Comparison of ENCODE assay signal across 19 cellular contexts in the genomic region with DNA sequence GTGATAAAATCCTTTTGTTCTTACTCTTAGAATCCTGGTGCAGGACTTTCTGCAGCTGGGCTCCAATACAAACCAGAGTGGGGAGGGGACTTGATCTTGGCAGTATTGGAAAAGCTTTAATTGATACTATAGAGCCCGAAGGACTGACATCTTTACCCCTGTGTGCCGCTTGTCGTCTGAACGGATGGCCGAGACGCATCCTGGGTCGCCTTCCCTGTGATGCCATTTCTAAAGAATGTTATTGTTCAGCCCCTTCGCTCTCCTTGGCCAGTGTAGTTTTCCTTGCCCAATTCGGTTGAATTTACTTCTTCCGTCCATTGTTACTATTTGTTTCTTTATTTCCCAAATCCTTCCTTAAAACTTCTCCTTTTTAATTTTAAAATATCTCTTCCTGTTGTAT.
A peak's percentile ranks its signal among the peaks of the same experiment; 100 is the strongest.
DNase-seq lines count a peak whose midpoint lies in the region; ATAC-seq, FAIRE-seq and TF ChIP-seq lines count a peak whose summit lies in the region.
"Had no signal": no experiment of that assay in that cellular context is flagged by ENCODE, and none has a peak within 500 bp of the region (broad histone marks: within the 10 kb centered on the region; RNA-seq: fewer than 3 reads in every experiment).

No MANE protein-coding gene starts in this region.

- H3K23ac ChIP-seq in H1 (ENCODE audit: insufficient read length) (no peak overlapping the region), mesendoderm (ENCODE audit: low read length) (no peak overlapping the region)

- H3K4me2 ChIP-seq in H1 (ENCODE audit: insufficient read depth in 1 of 2, low read depth in 2 of 2, low read length in 2 of 2) (peak overlapping the region in 1 of 2 experiments; percentile 23; a peak in 1 of 4 replicates), mesendoderm (ENCODE audit: low read length) (no peak overlapping the region)
- H3K4me2 ChIP-seq: hepatocyte had no signal

- no peak for TF ChIP-seq EP300 in H1 (IDR thresholded peaks at IDR 0.05; ENCODE audit: borderline replicate concordance in 1 of 2, low read depth in 2 of 2, low read length in 2 of 2)
- no peak for TF ChIP-seq EP300 in upper lobe of left lung (IDR thresholded peaks at IDR 0.05)

- H3K36me3 ChIP-seq in heart right ventricle (no peaks in the 10 kb centered on the region), H1 (ENCODE audit: control insufficient read depth in 2 of 4, insufficient read depth in 4 of 4, low read length in 3 of 4) (no peaks in the 10 kb centered on the region), mesendoderm (ENCODE audit: control insufficient read depth, insufficient read depth, low read length) (no peaks in the 10 kb centered on the region), upper lobe of left lung (no peaks in the 10 kb centered on the region)

- H2BK5ac ChIP-seq in H1 (ENCODE audit: low read depth, low read length) (no peak overlapping the region), mesendoderm (ENCODE audit: low read length) (no peak overlapping the region)

- no peak for ATAC-seq in heart right ventricle
- no peak for ATAC-seq in Right ventricle myocardium superior (ENCODE audit: poor library complexity)
- ATAC-seq in upper lobe of left lung (ENCODE audit: low FRiP score in 2 of 2), result no peak
- no peak for ATAC-seq in HG03097 (IDR thresholded peaks at IDR 0.05; ENCODE audit: low FRiP score, unreplicated experiment)
- ATAC-seq: stimulated activated naive B cell treated with anti-CD40 and anti-IgM and Interleukin-4, amounts not matched to agents 10 μg/mL and 1 μg/mL and 100 μg/mL, for 72 hours had no signal

- intact Hi-C loops in heart right ventricle (cut with DNase I), result loop anchor here in 1 of 10 donors (5.0 kb wide), 1 partner anchor 36 kb away; no protein-coding TSS in a partner anchor
- intact Hi-C loops in Right ventricle myocardium superior (cut with DNase I), result loop anchor here (2.0 kb wide), 1 partner anchor 31 kb away; no protein-coding TSS in a partner anchor

- POLR2A ChIA-PET in H1 (lab: Charles Lee; ENCODE audit: partially characterized antibody), result interaction anchor here (1.1 kb wide), 1 partner anchor 36 kb away, joined by 4 read pairs; no protein-coding TSS in a partner anchor

- no peak overlapping the region for H3K4ac ChIP-seq in H1 (replicated peaks; ENCODE audit: insufficient read length, low read depth, low read length)
- no peak overlapping the region for H3K4ac ChIP-seq in mesendoderm (ENCODE audit: low read depth, low read length)

- H3K23me2 ChIP-seq in H1 (ENCODE audit: low read depth, low read length), result no peaks in the 10 kb centered on the region

- CTCF ChIA-PET in H1 (lab: Charles Lee; ENCODE audit: partially characterized antibody), result no interaction called here

- H4K20me1 ChIP-seq in H1 (replicated peaks in 1 of 2; ENCODE audit: control insufficient read depth in 1 of 2, insufficient read depth in 2 of 2, low read length in 2 of 2), result peaks cover 0 to 1% of the 10 kb centered on the region in 2 experiments

- H3K9me3 ChIP-seq in heart right ventricle, result no peaks in the 10 kb centered on the region
- H3K9me3 ChIP-seq in H1 (ENCODE audit: insufficient read depth in 2 of 2, low read depth in 1 of 2, low read length in 1 of 2), result no peaks in the 10 kb centered on the region
- no peaks in the 10 kb centered on the region for H3K9me3 ChIP-seq in upper lobe of left lung
- H3K9me3 ChIP-seq: body of pancreas had no signal

- H2BK20ac ChIP-seq in H1 (ENCODE audit: low read length), result no peak overlapping the region

- no peak for FAIRE-seq in H1 (lab: Jason Lieb, UNC)
- no peak for FAIRE-seq in H54 (lab: Jason Lieb, UNC)
- FAIRE-seq: TTC549 had no signal

- 40 to 56% methylated on average over 10 of the region's 10 CpGs for WGBS in heart right ventricle, 2 donors
- 43% methylated on average over 10 of the region's 10 CpGs; no CpG with 5 or more reads in 1 of the 2 experiments for WGBS in H1 (ENCODE audit: extremely low coverage in 1 of 2, insufficient coverage in 1 of 2, insufficient read length in 1 of 2, insufficient replicate concordance in 2 of 2, low coverage in 1 of 2, low lambda C conversion rate in 2 of 2, missing lambda C conversion rate in 1 of 2), 2 experiments
- WGBS in mesendoderm (ENCODE audit: extremely low coverage, insufficient coverage, low lambda C conversion rate), result 100% methylated on average over 2 of the region's 10 CpGs
- WGBS in upper lobe of left lung, 2 donors, result 35 to 49% methylated on average over 10 of the region's 10 CpGs

- no peak overlapping the region for H3K14ac ChIP-seq in H1 (ENCODE audit: insufficient read length)

- H4K91ac ChIP-seq in H1 (replicated peaks; ENCODE audit: insufficient read length, low read length), result no peak overlapping the region

- H4K5ac ChIP-seq in H1 (ENCODE audit: insufficient read length, low read depth, low read length) (no peak overlapping the region), mesendoderm (ENCODE audit: low read length) (no peak overlapping the region)

- H3K79me1 ChIP-seq in H1 (ENCODE audit: low read depth, low read length), result no peaks in the 10 kb centered on the region
- peaks cover 2% of the 10 kb centered on the region for H3K79me1 ChIP-seq in mesendoderm (ENCODE audit: low read length)

- H2AFZ ChIP-seq in H1 (ENCODE audit: low read length), result no peak overlapping the region
- H2AFZ ChIP-seq: hepatocyte, parathyroid adenoma had no signal

- H3K79me2 ChIP-seq in H1 (ENCODE audit: control insufficient read depth in 1 of 2, insufficient read depth in 2 of 2, low read length in 2 of 2) (peaks cover 0 to 68% of the 10 kb centered on the region in 2 experiments; a peak in 2 of 4 replicates), mesendoderm (ENCODE audit: control insufficient read depth, insufficient read depth, low read length) (peaks cover 8% of the 10 kb centered on the region)
- H3K79me2 ChIP-seq: hepatocyte, parathyroid adenoma had no signal

- no peak for TF ChIP-seq CTCF in heart right ventricle (IDR thresholded peaks at IDR 0.05)
- no peak for TF ChIP-seq CTCF in H1 (IDR thresholded peaks at IDR 0.05; ENCODE audit: control extremely low read depth in 1 of 3, insufficient read depth in 1 of 3, low read depth in 1 of 3, low read length in 3 of 3)
- no peak for TF ChIP-seq CTCF in upper lobe of left lung (IDR thresholded peaks at IDR 0.05)

- no peak overlapping the region for H3K9ac ChIP-seq in H1 (replicated peaks in 1 of 4; ENCODE audit: extremely low read depth in 1 of 4, low read depth in 3 of 4, low read length in 3 of 4)
- H3K9ac ChIP-seq in mesendoderm (ENCODE audit: low read length), result no peak overlapping the region
- H3K9ac ChIP-seq: parathyroid adenoma had no signal

- DNase-seq in heart right ventricle (no peak), Right ventricle myocardium superior (no peak), H1 (ENCODE audit: low read depth in 1 of 2, low spot score in 2 of 2) (no peak), mesendoderm (peak; percentile 71), upper lobe of left lung (no peak), middle frontal gyrus (ENCODE audit: extremely low spot score, low spot score) (no peak), H54 (ENCODE audit: insufficient read length, low spot score) (no peak)
- DNase-seq: activated CD4-positive, alpha-beta T cell treated with anti-CD3 and anti-CD28 coated beads, Interleukin-2, amount 10 ng/mL, durations not matched to agents 24 days and 14 days; activated naive CD4-positive, alpha-beta T cell treated with anti-CD3 and anti-CD28 coated beads for 36 hours; kidney glomerular epithelial cell; NCI-H1436; NCI-H774; stimulated activated naive B cell treated with anti-CD40 and anti-IgM and Interleukin-4, amounts not matched to agents 10 μg/mL and 1 μg/mL and 100 μg/mL, for 72 hours had no signal

- no peak for TF ChIP-seq POLR2A in H1 (IDR thresholded peaks at IDR 0.05; ENCODE audit: control extremely low read depth in 1 of 2, low read depth in 2 of 2, low read length in 2 of 2)
- no peak for TF ChIP-seq POLR2A in upper lobe of left lung (IDR thresholded peaks at IDR 0.05)
- no peak for TF ChIP-seq POLR2A in H54 (IDR thresholded peaks at IDR 0.05; ENCODE audit: low read depth, low read length)

- no peak for TF ChIP-seq RAD21 in H1 (IDR thresholded peaks at IDR 0.05 in 1 of 2, conservative IDR thresholded peaks at IDR 0.05 in 1 of 2; ENCODE audit: low read depth in 2 of 2, low read length in 2 of 2)

- H3K4me3 ChIP-seq in heart right ventricle (no peak overlapping the region), H1 (ENCODE audit: extremely low read depth in 1 of 4, insufficient read depth in 2 of 4, low read depth in 3 of 4, low read length in 4 of 4) (no peak overlapping the region), mesendoderm (ENCODE audit: low read length) (no peak overlapping the region), upper lobe of left lung (no peak overlapping the region)
- H3K4me3 ChIP-seq: body of pancreas, hepatocyte, SK-N-MC had no signal

- H3K18ac ChIP-seq in H1 (ENCODE audit: extremely low read depth, low read length) (no peak overlapping the region), mesendoderm (ENCODE audit: low read length) (no peak overlapping the region)

- H3K56ac ChIP-seq in H1 (replicated peaks; ENCODE audit: insufficient read length, low read depth, low read length) (no peak overlapping the region), mesendoderm (ENCODE audit: low read length) (no peak overlapping the region)

- no peak overlapping the region for H2BK12ac ChIP-seq in H1 (ENCODE audit: low read depth, low read length)

- H2BK120ac ChIP-seq in H1 (replicated peaks; ENCODE audit: low read depth, low read length) (no peak overlapping the region), mesendoderm (ENCODE audit: low read depth, low read length) (no peak overlapping the region)

- H3K4me1 ChIP-seq in heart right ventricle (peaks cover 0 to 99% (median 74%) of the 10 kb centered on the region in 9 donors), H1 (replicated peaks in 1 of 4; ENCODE audit: control insufficient read depth in 3 of 4, insufficient read depth in 4 of 4, low read length in 3 of 4) (peaks cover 5 to 28% (median 16%) of the 10 kb centered on the region in 4 experiments), mesendoderm (ENCODE audit: control insufficient read depth, low read depth, low read length) (peaks cover 2% of the 10 kb centered on the region), upper lobe of left lung (peaks cover 23 to 56% (median 32%) of the 10 kb centered on the region in 4 donors)

- H4K8ac ChIP-seq in H1 (ENCODE audit: extremely low read depth, insufficient read depth, low read length), result no peak overlapping the region
- no peak overlapping the region for H4K8ac ChIP-seq in mesendoderm (ENCODE audit: low read depth, low read length)

- H3K27ac ChIP-seq in heart right ventricle (peak overlapping the region in 9 of 10 donors; percentile 28 to 77 (median 64)), H1 (ENCODE audit: low read depth, low read length) (no peak overlapping the region), mesendoderm (ENCODE audit: low read depth, low read length) (no peak overlapping the region), upper lobe of left lung (peak overlapping the region; percentile 49 to 77 (median 62))
- H3K27ac ChIP-seq: hepatocyte, parathyroid adenoma, SK-N-MC had no signal

- H2BK15ac ChIP-seq in H1 (ENCODE audit: low read length), result no peak overlapping the region
- no peak overlapping the region for H2BK15ac ChIP-seq in mesendoderm (replicated peaks; ENCODE audit: low read depth)

- peaks cover 0 to 3% (median 0%) of the 10 kb centered on the region in 7 donors for H3K27me3 ChIP-seq in heart right ventricle
- H3K27me3 ChIP-seq in H1 (replicated peaks in 1 of 4; ENCODE audit: control insufficient read depth in 3 of 4, extremely low read depth in 1 of 4, insufficient read depth in 3 of 4, low read length in 3 of 4), result no peaks in the 10 kb centered on the region
- no peaks in the 10 kb centered on the region for H3K27me3 ChIP-seq in mesendoderm (ENCODE audit: insufficient read depth, low read length, poor library complexity)
- no peaks in the 10 kb centered on the region for H3K27me3 ChIP-seq in upper lobe of left lung
- H3K27me3 ChIP-seq: body of pancreas, hepatocyte had no signal

- H2AK5ac ChIP-seq in H1 (ENCODE audit: low read depth, low read length) (no peak overlapping the region), mesendoderm (ENCODE audit: low read length) (no peak overlapping the region)

Comparison
In these comparisons a context has a peak if more than half of its experiments do, and no peak if none do; other contexts are left out.
1. H3K27ac ChIP-seq: peak in heart right ventricle (9 of 10) and upper lobe of left lung (4 of 4); none in H1 (single experiment) and mesendoderm (single experiment).